ENCODE assay signal across 9 cellular contexts in the genomic region with DNA sequence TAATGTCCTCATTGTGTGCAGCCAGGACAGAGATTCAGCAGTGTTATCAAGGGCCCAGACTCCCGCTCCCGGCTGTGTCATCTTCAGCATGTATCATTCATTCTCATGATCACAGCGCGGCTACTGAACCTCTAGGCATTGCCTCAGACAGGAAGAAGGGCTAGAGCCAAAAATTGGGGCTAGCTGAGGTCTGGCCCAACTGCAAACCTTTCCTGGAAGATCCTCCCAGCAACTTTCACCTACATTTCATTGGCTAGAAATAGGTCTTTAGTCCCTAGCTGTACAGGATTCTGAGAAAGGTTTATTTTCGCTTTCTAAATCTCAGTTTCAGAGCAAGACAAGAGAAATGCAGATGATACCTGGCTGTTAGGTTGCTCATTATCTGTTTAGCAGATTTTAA.
A peak's percentile ranks its signal among the peaks of the same experiment; 100 is the strongest.
DNase-seq lines count a peak whose midpoint lies in the region; ATAC-seq, FAIRE-seq and TF ChIP-seq lines count a peak whose summit lies in the region.
"Had no signal": no experiment of that assay in that cellular context is flagged by ENCODE, and none has a peak within 500 bp of the region (broad histone marks: within the 10 kb centered on the region; RNA-seq: fewer than 3 reads in every experiment).

No MANE protein-coding gene starts in this region.

- H3K36me3 Mint-ChIP-seq in activated T-helper 1 cell treated with anti-CD3 and anti-CD28 coated beads, Interleukin-12 subunit alpha, Interleukin-12 subunit beta, Interleukin-2, Interleukin-4 antibody, amounts not matched to agents 30 ng/mL and 10 ng/mL and 1 ng/mL, durations not matched to agents 14 hours and 24 hours and 36 hours (ENCODE audit: low read depth), result peaks cover 46% of the 10 kb centered on the region

- 38% methylated on average over 5 of the region's 5 CpGs for WGBS in liver
- whole genome bisulfite sequencing in HepG2 (ENCODE audit: low lambda C conversion rate), result 98% methylated on average over 5 of the region's 5 CpGs

- H3K4me1 ChIP-seq in liver (ENCODE audit: control insufficient read depth in 4 of 4, insufficient read depth in 4 of 4, low read length in 3 of 4) (peaks cover 2 to 24% (median 13%) of the 10 kb centered on the region in 4 donors), HepG2 (ENCODE audit: insufficient read depth, low read length) (peaks cover 25% of the 10 kb centered on the region)

- no peaks in the 10 kb centered on the region for H3K79me2 ChIP-seq in HepG2 (ENCODE audit: insufficient read depth, low read length)

- CTCF ChIA-PET in HepG2 (lab: Yijun Ruan, JAX; ENCODE audit: low intra/inter-chr PET ratio, low total read pairs), result no interaction called here

- H3K27ac ChIP-seq in liver (ENCODE audit: low read depth in 1 of 2, low read length in 2 of 2), result peak overlapping the region; percentile 4 to 70
- no peak overlapping the region for H3K27ac ChIP-seq in HepG2 (ENCODE audit: extremely low read length, insufficient read depth, low read length)
- H3K27ac ChIP-seq: BLaER1 treated with 17β-estradiol and CSF1 and Interleukin-3, amounts not matched to agents 10 nM and 100 nM had no signal

- DNase-seq in HepG2 (ENCODE audit: low spot score) (no peak), superior temporal gyrus (ENCODE audit: extremely low spot score) (peak; percentile 44), LoVo (ENCODE audit: low spot score) (no peak), NCI-H1417 (lab: John Stamatoyannopoulos, UW) (no peak), sciatic nerve (ENCODE audit: low spot score) (no peak)
- peak; percentile 60 for DNase-seq in activated T-helper 1 cell treated with anti-CD3 and anti-CD28 coated beads, Interleukin-12 subunit alpha, Interleukin-12 subunit beta, Interleukin-2, Interleukin-4 antibody, amounts not matched to agents 30 ng/mL and 10 ng/mL and 1 ng/mL, durations not matched to agents 14 hours and 24 hours and 36 hours (ENCODE audit: low spot score)

- H3K4me2 ChIP-seq in HepG2 (ENCODE audit: low read depth, low read length), result no peak overlapping the region

- H3K9me3 ChIP-seq in liver (ENCODE audit: control insufficient read depth in 4 of 4, low read length in 3 of 4), result no peaks in the 10 kb centered on the region
- H3K9me3 ChIP-seq in HepG2 (ENCODE audit: low read length), result no peaks in the 10 kb centered on the region
- H3K9me3 ChIP-seq: BLaER1 treated with 17β-estradiol and CSF1 and Interleukin-3, amounts not matched to agents 10 nM and 100 nM had no signal

- POLR2A ChIA-PET in HepG2 (lab: Yijun Ruan, JAX), result no interaction called here

- no peak for TF ChIP-seq EP300 in HepG2 (IDR thresholded peaks at IDR 0.05; ENCODE audit: low read depth in 2 of 2, low read length in 2 of 2)
- TF ChIP-seq EP300 in HepG2 (CRISPR knock-in tag; IDR thresholded peaks at IDR 0.05; ENCODE audit: borderline replicate concordance), result no peak

- TF ChIP-seq RAD21 in liver (IDR thresholded peaks at IDR 0.05) (peak in 1 of 2 donors; percentile 23), HepG2 (CRISPR knock-in tag; IDR thresholded peaks at IDR 0.05) (no peak)

- peak overlapping the region; percentile 94 for H3K27ac Mint-ChIP-seq in activated T-helper 1 cell treated with anti-CD3 and anti-CD28 coated beads, Interleukin-12 subunit alpha, Interleukin-12 subunit beta, Interleukin-2, Interleukin-4 antibody, amounts not matched to agents 30 ng/mL and 10 ng/mL and 1 ng/mL, durations not matched to agents 14 hours and 24 hours and 36 hours

- TF ChIP-seq CTCF in liver (IDR thresholded peaks at IDR 0.05; ENCODE audit: low read depth, low read length, missing input control) (no peak), HepG2 (CRISPR knock-in tag; IDR thresholded peaks at IDR 0.05) (no peak)

- FAIRE-seq in HepG2 (lab: Jason Lieb, UNC), result no peak

- intact Hi-C loops in HepG2 (cut with micrococcal nuclease; ENCODE audit: unreplicated experiment) (no loop called here), sciatic nerve (cut with DNase I) (no loop called here)
- intact Hi-C loops in activated T-helper 1 cell treated with anti-CD3 and anti-CD28 coated beads, Interleukin-12 subunit alpha, Interleukin-12 subunit beta, Interleukin-2, Interleukin-4 antibody, amounts not matched to agents 30 ng/mL and 10 ng/mL and 1 ng/mL, durations not matched to agents 14 hours and 24 hours and 36 hours (cut with micrococcal nuclease), result loop anchor here (1.0 to 2.0 kb wide), 4 partner anchors 8 to 82 kb away; a partner anchor contains a TSS

- H3K36me3 ChIP-seq in liver (ENCODE audit: control insufficient read depth in 4 of 4, insufficient read depth in 3 of 4, low read depth in 1 of 4, low read length in 3 of 4) (no peaks in the 10 kb centered on the region), HepG2 (replicated peaks in 1 of 2; ENCODE audit: control insufficient read depth in 1 of 2, insufficient read depth in 2 of 2, low read length in 2 of 2) (no peaks in the 10 kb centered on the region; a peak in 1 of 5 replicates)

- in situ Hi-C loops in HepG2 (cut with HindIII; ENCODE audit: extremely low pct_ligation_motif_present, low pct_unique_long_range_greater_than_20kb), result no loop called here

- peak overlapping the region; percentile 75 for H3K4me3 Mint-ChIP-seq in activated T-helper 1 cell treated with anti-CD3 and anti-CD28 coated beads, Interleukin-12 subunit alpha, Interleukin-12 subunit beta, Interleukin-2, Interleukin-4 antibody, amounts not matched to agents 30 ng/mL and 10 ng/mL and 1 ng/mL, durations not matched to agents 14 hours and 24 hours and 36 hours

- H3K9me3 Mint-ChIP-seq in activated T-helper 1 cell treated with anti-CD3 and anti-CD28 coated beads, Interleukin-12 subunit alpha, Interleukin-12 subunit beta, Interleukin-2, Interleukin-4 antibody, amounts not matched to agents 30 ng/mL and 10 ng/mL and 1 ng/mL, durations not matched to agents 14 hours and 24 hours and 36 hours, result no peaks in the 10 kb centered on the region

- no TSS peak for BruUV-seq in HepG2 (replicated peaks; lab: Mats Ljungman, UMichigan)

- H3K9ac ChIP-seq in liver (ENCODE audit: low read depth in 1 of 2, low read length in 2 of 2) (no peak overlapping the region), HepG2 (ENCODE audit: insufficient read depth, low read depth, low read length) (no peak overlapping the region)

- TF ChIP-seq POLR2A in HepG2 (IDR thresholded peaks at IDR 0.05; ENCODE audit: insufficient read depth in 1 of 2, low read depth in 2 of 2, low read length in 2 of 2), result no peak

- H2AFZ ChIP-seq in HepG2 (ENCODE audit: low read length), result no peak overlapping the region

- peaks cover 61% of the 10 kb centered on the region for H3K4me1 Mint-ChIP-seq in activated T-helper 1 cell treated with anti-CD3 and anti-CD28 coated beads, Interleukin-12 subunit alpha, Interleukin-12 subunit beta, Interleukin-2, Interleukin-4 antibody, amounts not matched to agents 30 ng/mL and 10 ng/mL and 1 ng/mL, durations not matched to agents 14 hours and 24 hours and 36 hours (ENCODE audit: low read depth)

- H3K27me3 ChIP-seq in liver (ENCODE audit: control insufficient read depth in 4 of 4, insufficient read depth in 4 of 4, low read length in 3 of 4) (no peaks in the 10 kb centered on the region), HepG2 (ENCODE audit: control insufficient read depth in 1 of 2, insufficient read depth in 2 of 2, low read length in 2 of 2) (no peaks in the 10 kb centered on the region)
- H3K27me3 ChIP-seq: BLaER1 treated with 17β-estradiol and CSF1 and Interleukin-3, amounts not matched to agents 10 nM and 100 nM had no signal

- ATAC-seq in HepG2 (no peak), HG03045 (IDR thresholded peaks at IDR 0.05; ENCODE audit: unreplicated experiment) (peak; percentile 68), sciatic nerve (no peak)

- no peaks in the 10 kb centered on the region for H4K20me1 ChIP-seq in HepG2 (ENCODE audit: insufficient read depth, low read length)

- H3K27me3 Mint-ChIP-seq in activated T-helper 1 cell treated with anti-CD3 and anti-CD28 coated beads, Interleukin-12 subunit alpha, Interleukin-12 subunit beta, Interleukin-2, Interleukin-4 antibody, amounts not matched to agents 30 ng/mL and 10 ng/mL and 1 ng/mL, durations not matched to agents 14 hours and 24 hours and 36 hours (ENCODE audit: insufficient read depth), result no peaks in the 10 kb centered on the region

- peak overlapping the region in 1 of 3 donors; percentile 14 for H3K4me3 ChIP-seq in liver (ENCODE audit: low read depth in 1 of 3, low read length in 3 of 3)
- H3K4me3 ChIP-seq in HepG2 (replicated peaks in 1 of 3; ENCODE audit: insufficient read depth in 1 of 3, low read depth in 2 of 3, low read length in 3 of 3), result no peak overlapping the region
- H3K4me3 ChIP-seq: BLaER1 treated with 17β-estradiol and CSF1 and Interleukin-3, amounts not matched to agents 10 nM and 100 nM had no signal

TF ChIP-seq in liver, 16 proteins besides CTCF, POLR2A, EP300 and RAD21 (continues in another document):
- TF ChIP-seq HNF4A (conservative IDR thresholded peaks at IDR 0.05), result peak; percentile 75 to 76
- TF ChIP-seq RXRA (IDR thresholded peaks at IDR 0.05), result peak; percentile 95
- no peak for TF ChIP-seq FOXA1 (IDR thresholded peaks at IDR 0.05)
- TF ChIP-seq EGR1 (IDR thresholded peaks at IDR 0.05; ENCODE audit: low read depth in 2 of 2), result no peak

TF ChIP-seq in HepG2, 621 proteins besides CTCF, POLR2A, EP300 and RAD21 (continues in another document):
- TF ChIP-seq ZNF44 (CRISPR knock-in tag; IDR thresholded peaks at IDR 0.05) (no peak), SALL2 (CRISPR knock-in tag; IDR thresholded peaks at IDR 0.05) (no peak), ZNF33B (CRISPR knock-in tag; IDR thresholded peaks at IDR 0.05) (no peak)

Comparison
In these comparisons a context has a peak if more than half of its experiments do, and no peak if none do; other contexts are left out.
1. DNase-seq: peak in activated T-helper 1 cell treated with anti-CD3 and anti-CD28 coated beads, Interleukin-12 subunit alpha, Interleukin-12 subunit beta, Interleukin-2, Interleukin-4 antibody, amounts not matched to agents 30 ng/mL and 10 ng/mL and 1 ng/mL, durations not matched to agents 14 hours and 24 hours and 36 hours (single experiment) and superior temporal gyrus (single experiment); none in HepG2 (single experiment), LoVo (single experiment), NCI-H1417 (0 of 3) and sciatic nerve (single experiment).